ENCODE assay signal across 8 cellular contexts in the genomic region with DNA sequence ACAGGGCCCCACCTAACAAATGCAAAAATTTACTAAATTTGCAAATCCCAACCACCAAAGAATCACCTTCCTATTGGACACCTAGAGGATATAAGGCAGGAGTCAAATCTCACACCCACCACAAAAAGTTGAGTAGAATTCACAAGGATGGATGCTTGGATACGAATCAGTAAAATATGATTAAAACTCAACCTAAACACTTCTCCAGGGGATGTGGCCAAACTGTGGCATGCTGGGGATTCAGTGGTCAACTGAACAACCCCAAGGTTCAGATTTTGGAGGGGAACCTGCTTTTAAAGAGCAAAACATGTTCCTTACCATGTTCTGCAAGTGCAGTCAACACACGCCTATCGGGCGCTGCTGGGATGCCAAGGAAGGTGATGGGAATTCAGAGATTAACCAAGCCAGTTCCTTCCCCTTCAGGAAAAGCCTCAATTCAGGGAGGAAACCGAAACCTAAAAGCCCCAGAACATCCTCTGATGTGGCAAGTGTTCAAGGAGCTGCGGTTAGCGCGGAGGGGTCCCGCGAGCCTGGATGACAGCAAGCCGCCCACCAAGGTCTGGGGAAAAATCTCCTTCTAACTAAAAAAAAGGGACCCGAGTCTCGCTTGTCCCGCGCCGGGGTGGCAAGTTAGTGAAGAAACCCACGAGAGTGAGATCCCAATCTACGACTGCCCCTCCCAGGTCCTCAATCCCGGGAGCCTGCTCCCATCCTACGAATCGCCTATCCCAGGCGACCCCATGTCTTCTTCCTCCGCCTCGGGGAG. TPM values are rescaled to one million over a fixed set of nuclear protein-coding genes. Genes with fewer than 3 reads are reported as not detected.
A peak's percentile ranks its signal among the peaks of the same experiment; 100 is the strongest.
DNase-seq lines count a peak whose midpoint lies in the region; ATAC-seq, FAIRE-seq and TF ChIP-seq lines count a peak whose summit lies in the region.

No MANE protein-coding gene starts in this region.

- no peak overlapping the region for H3K27ac ChIP-seq in neuronal stem cell (replicated peaks; ENCODE audit: low read length)

- H2AFZ ChIP-seq in neuronal stem cell (ENCODE audit: low read length), result peak overlapping the region; percentile 100

- peak overlapping the region; percentile 50 for H3K18ac ChIP-seq in neuronal stem cell (ENCODE audit: low read length)

- peak; percentile 18 for DNase-seq in activated T-cell treated with anti-CD3 and anti-CD28 coated beads for 1 hour (ENCODE audit: low read depth)
- no peak for DNase-seq in activated T-cell treated with anti-CD3 and anti-CD28 coated beads for 4 hours
- no peak for DNase-seq in LNCaP clone FGC (ENCODE audit: low read depth)
- peak; percentile 18 to 29 for DNase-seq in activated T-cell treated with anti-CD3 and anti-CD28 coated beads, Interleukin-2, amount 50 U/mL, for 72 hours
- peak; percentile 55 for DNase-seq in fibroblast of villous mesenchyme (ENCODE audit: low read depth)
- DNase-seq in neuronal stem cell (ENCODE audit: low spot score), result peak; percentile 15
- no peak for DNase-seq in RCC 7860 (ENCODE audit: low spot score)

- no peak overlapping the region for H4K91ac ChIP-seq in neuronal stem cell (ENCODE audit: low read depth, low read length, poor library complexity)

- ATAC-seq in activated T-cell treated with anti-CD3 and anti-CD28 coated beads, Interleukin-2, amount 50 U/mL, for 72 hours (replicated peaks in 1 of 2), result peak in 1 of 2 donors; percentile 1
- no peak for ATAC-seq in GM18873 (IDR thresholded peaks at IDR 0.05; ENCODE audit: low FRiP score, unreplicated experiment)

- no peaks in the 10 kb centered on the region for H3K79me1 ChIP-seq in neuronal stem cell (ENCODE audit: low read depth, low read length)

- H3K9me3 Mint-ChIP-seq in activated T-cell treated with anti-CD3 and anti-CD28 coated beads, Interleukin-2, amount 50 U/mL, for 72 hours, result no peaks in the 10 kb centered on the region

- H3K36me3 Mint-ChIP-seq in activated T-cell treated with anti-CD3 and anti-CD28 coated beads, Interleukin-2, amount 50 U/mL, for 72 hours (ENCODE audit: insufficient read depth in 2 of 2), result peaks cover 4 to 8% of the 10 kb centered on the region in 2 donors

- peaks cover 1 to 4% of the 10 kb centered on the region in 2 donors for H3K4me1 ChIP-seq in neuronal stem cell (ENCODE audit: control insufficient read depth in 2 of 2, insufficient read depth in 1 of 2, low read depth in 1 of 2, low read length in 2 of 2)

- no peak overlapping the region for H3K23ac ChIP-seq in neuronal stem cell (ENCODE audit: low read depth, low read length, poor library complexity)

- WGBS in neuronal stem cell (ENCODE audit: extremely low coverage in 2 of 2, insufficient read length in 2 of 2, insufficient replicate concordance in 1 of 2), 2 donors, result no CpG with 5 or more reads among the region's 24 CpGs

- H2BK120ac ChIP-seq in neuronal stem cell (ENCODE audit: low read depth, low read length), result no peak overlapping the region

- H3K4me3 Mint-ChIP-seq in activated T-cell treated with anti-CD3 and anti-CD28 coated beads, Interleukin-2, amount 50 U/mL, for 72 hours, result peak overlapping the region; percentile 92 to 96

- TF ChIP-seq CTCF in LNCaP clone FGC (IDR thresholded peaks at IDR 0.05; ENCODE audit: control insufficient read depth, extremely low read depth, insufficient read depth), result no peak
- TF ChIP-seq CTCF in fibroblast of villous mesenchyme (IDR thresholded peaks at IDR 0.05; ENCODE audit: insufficient read depth, low read depth, low read length), result no peak

- H3K4me2 ChIP-seq in neuronal stem cell (ENCODE audit: insufficient read depth, low read length, poor library complexity, severe bottlenecking), result peak overlapping the region; percentile 99

- peak overlapping the region; percentile 85 for H3K27ac Mint-ChIP-seq in activated T-cell treated with anti-CD3 and anti-CD28 coated beads, Interleukin-2, amount 50 U/mL, for 72 hours

- H2BK15ac ChIP-seq in neuronal stem cell (ENCODE audit: low read length), result no peak overlapping the region

- no peak for FAIRE-seq in RCC 7860 (lab: Jason Lieb, UNC)

- H3K4ac ChIP-seq in neuronal stem cell (ENCODE audit: low read length), result no peak overlapping the region

- H3K27me3 Mint-ChIP-seq in activated T-cell treated with anti-CD3 and anti-CD28 coated beads, Interleukin-2, amount 50 U/mL, for 72 hours (ENCODE audit: low read depth), result no peaks in the 10 kb centered on the region

- H3K4me3 ChIP-seq in LNCaP clone FGC (ENCODE audit: low read depth, low read length) (peak overlapping the region; percentile 97), fibroblast of villous mesenchyme (ENCODE audit: low read depth, low read length) (peak overlapping the region; percentile 88), neuronal stem cell (ENCODE audit: low read length in 2 of 2) (peak overlapping the region; percentile 88 to 91)

- no peaks in the 10 kb centered on the region for H3K36me3 ChIP-seq in neuronal stem cell (replicated peaks in 1 of 2; ENCODE audit: control insufficient read depth in 2 of 2, insufficient read depth in 2 of 2, low read length in 2 of 2)

- H3K14ac ChIP-seq in neuronal stem cell (ENCODE audit: low read length), result no peak overlapping the region

- H4K8ac ChIP-seq in neuronal stem cell (ENCODE audit: low read depth, low read length), result no peak overlapping the region

- peaks cover 56% of the 10 kb centered on the region for H3K4me1 Mint-ChIP-seq in activated T-cell treated with anti-CD3 and anti-CD28 coated beads, Interleukin-2, amount 50 U/mL, for 72 hours (ENCODE audit: low read depth)

- H2BK12ac ChIP-seq in neuronal stem cell (ENCODE audit: low read length), result no peak overlapping the region

- H2AK5ac ChIP-seq in neuronal stem cell (ENCODE audit: low read depth, low read length), result no peak overlapping the region

- no peaks in the 10 kb centered on the region for H3K9me3 ChIP-seq in neuronal stem cell (replicated peaks in 1 of 2; ENCODE audit: control insufficient read depth in 2 of 2, insufficient read depth in 1 of 2, low read depth in 1 of 2, low read length in 2 of 2)

- peaks cover 0 to 18% (median 9%) of the 10 kb centered on the region in 3 experiments for H3K27me3 ChIP-seq in neuronal stem cell (ENCODE audit: control insufficient read depth in 3 of 3, insufficient read depth in 3 of 3, low read depth in 1 of 3, low read length in 3 of 3)

- H2BK5ac ChIP-seq in neuronal stem cell (ENCODE audit: low read length), result peak overlapping the region; percentile 57

- peak overlapping the region; percentile 85 for H3K9ac ChIP-seq in neuronal stem cell (ENCODE audit: low read depth, low read length, poor library complexity)

RNA-seq across cellular contexts. Expression of a gene that starts 0.9 kb away (rescaled TPM):
- total RNA-seq in activated T-cell treated with anti-CD3 and anti-CD28 coated beads, Interleukin-2, amount 50 U/mL, for 72 hours, result 10 to 100 TPM; 33.2 to 49.2 TPM
- 39.9 and 75.1 TPM in 2 replicates for total RNA-seq in fibroblast of villous mesenchyme
- polyA plus RNA-seq in neuronal stem cell (2013, experiment 1 of 2), result 6.9 TPM
- 7.6 TPM for polyA plus RNA-seq in neuronal stem cell (2013, experiment 2 of 2)

Comparison
In these comparisons a context has a peak if more than half of its experiments do, and no peak if none do; other contexts are left out.
1. DNase-seq: peak in activated T-cell treated with anti-CD3 and anti-CD28 coated beads for 1 hour (single experiment), activated T-cell treated with anti-CD3 and anti-CD28 coated beads, Interleukin-2, amount 50 U/mL, for 72 hours (2 of 2), fibroblast of villous mesenchyme (single experiment) and neuronal stem cell (single experiment); none in activated T-cell treated with anti-CD3 and anti-CD28 coated beads for 4 hours (single experiment), LNCaP clone FGC (single experiment) and RCC 7860 (single experiment).
2. Peak in every context shown above with its lines, with median percentiles within 50 percentile points of each other: H3K4me3 ChIP-seq.